Comparison of ENCODE assay signal across 18 cellular contexts in genomic region chr2:70009776-70010175, GRCh38. TPM values are rescaled to one million over a fixed set of nuclear protein-coding genes. Genes with fewer than 3 reads are reported as not detected.
A peak's percentile ranks its signal among the peaks of the same experiment; 100 is the strongest.
DNase-seq lines count a peak whose midpoint lies in the region; ATAC-seq and TF ChIP-seq lines count a peak whose summit lies in the region.
"Had no signal": no experiment of that assay in that cellular context is flagged by ENCODE, and none has a peak within 500 bp of the region (broad histone marks: within the 10 kb centered on the region; RNA-seq: fewer than 3 reads in every experiment).

No MANE protein-coding gene starts in this region.

- H3K79me2 ChIP-seq in GM23338 (replicated peaks; ENCODE audit: insufficient read depth) (no peaks in the 10 kb centered on the region), hepatocyte (no peaks in the 10 kb centered on the region)

- POLR2A ChIA-PET in WTC11 (lab: Charles Lee) = interaction anchor here (1.2 kb wide), 1 partner anchor 19 kb away, joined by 3 read pairs; no protein-coding TSS in a partner anchor

- H3K4me3 ChIP-seq in GM23338 (no peak overlapping the region), hepatocyte (no peak overlapping the region)
- H3K4me3 ChIP-seq: coronary artery, gastrocnemius medialis had no signal

- no peaks in the 10 kb centered on the region for H3K9me3 ChIP-seq in hepatocyte (ENCODE audit: low read depth)
- H3K9me3 ChIP-seq: gastrocnemius medialis had no signal

- H3K27me3 ChIP-seq in GM23338 (ENCODE audit: insufficient read depth) (no peaks in the 10 kb centered on the region), hepatocyte (no peaks in the 10 kb centered on the region)
- H3K27me3 ChIP-seq: gastrocnemius medialis had no signal

- 76% methylated on average over 6 of the region's 6 CpGs for WGBS in hepatocyte (ENCODE audit: low lambda C conversion rate, missing lambda C conversion rate)

- H3K4me1 ChIP-seq in GM23338 (ENCODE audit: insufficient read depth) (peaks cover 18% of the 10 kb centered on the region), hepatocyte (ENCODE audit: insufficient read depth) (peaks cover 6% of the 10 kb centered on the region)

- no peak overlapping the region for H3K4me3 Mint-ChIP-seq in GM23338
- no peak overlapping the region for H3K4me3 Mint-ChIP-seq in WTC11
- no peak overlapping the region for H3K4me3 Mint-ChIP-seq in stimulated activated effector memory CD8-positive, alpha-beta T cell treated with anti-CD3 and anti-CD28 coated beads, Interleukin-12 subunit alpha, Interleukin-12 subunit beta, amount 100 ng/mL, for 72 hours
- H3K4me3 Mint-ChIP-seq: activated B cell treated with CpG ODN at 0.5 μM for 24 hours; activated naive CD8-positive, alpha-beta T cell treated with anti-CD3 and anti-CD28 coated beads for 36 hours; T-cell had no signal

- DNase-seq in GM23338 (ENCODE audit: low spot score) (no peak), WTC11 (ENCODE audit: low spot score) (no peak), hepatocyte (ENCODE audit: low spot score) (peak; percentile 48), NCI-H226 (no peak), T-helper 1 cell (no peak), SIG-M5 treated with dmso at 0.1 percent for 504 hours (lab: John Stamatoyannopoulos, UW; ENCODE audit: unreplicated experiment) (no peak)
- no peak for DNase-seq in stimulated activated effector memory CD8-positive, alpha-beta T cell treated with anti-CD3 and anti-CD28 coated beads, Interleukin-12 subunit alpha, Interleukin-12 subunit beta, amount 100 ng/mL, for 72 hours (ENCODE audit: low spot score in 2 of 2)
- DNase-seq: activated B cell treated with CpG ODN at 0.5 μM for 24 hours; activated naive CD8-positive, alpha-beta T cell treated with anti-CD3 and anti-CD28 coated beads for 36 hours; gastrocnemius medialis; mesenchymal stem cell; NCI-H1048; NCI-H510A; Right ventricle myocardium superior had no signal

- H3K4me1 Mint-ChIP-seq in GM23338 = peaks cover 11% of the 10 kb centered on the region
- H3K4me1 Mint-ChIP-seq in WTC11 = peaks cover 12% of the 10 kb centered on the region
- H3K4me1 Mint-ChIP-seq in stimulated activated effector memory CD8-positive, alpha-beta T cell treated with anti-CD3 and anti-CD28 coated beads, Interleukin-12 subunit alpha, Interleukin-12 subunit beta, amount 100 ng/mL, for 72 hours = peaks cover 21% of the 10 kb centered on the region

- TF ChIP-seq CTCF in GM23338 (conservative IDR thresholded peaks at IDR 0.05; ENCODE audit: low read depth in 2 of 2) = no peak
- no peak for TF ChIP-seq CTCF in WTC11 (IDR thresholded peaks at IDR 0.05)
- TF ChIP-seq CTCF in hepatocyte (IDR thresholded peaks at IDR 0.05; ENCODE audit: poor library complexity) = no peak

- H2AFZ ChIP-seq in GM23338 = no peak overlapping the region
- no peak overlapping the region for H2AFZ ChIP-seq in hepatocyte

- no peak overlapping the region for H3K27ac ChIP-seq in GM23338 (ENCODE audit: low read depth)
- H3K27ac ChIP-seq in hepatocyte = peak overlapping the region; percentile 92
- H3K27ac ChIP-seq: coronary artery, gastrocnemius medialis, KMS-11 had no signal

- H3K9me3 Mint-ChIP-seq in GM23338 (no peaks in the 10 kb centered on the region), WTC11 (no peaks in the 10 kb centered on the region)
- no peaks in the 10 kb centered on the region for H3K9me3 Mint-ChIP-seq in stimulated activated effector memory CD8-positive, alpha-beta T cell treated with anti-CD3 and anti-CD28 coated beads, Interleukin-12 subunit alpha, Interleukin-12 subunit beta, amount 100 ng/mL, for 72 hours
- H3K9me3 Mint-ChIP-seq: activated B cell treated with CpG ODN at 0.5 μM for 24 hours; activated naive CD8-positive, alpha-beta T cell treated with anti-CD3 and anti-CD28 coated beads for 36 hours; T-cell had no signal

- H3K27me3 Mint-ChIP-seq in GM23338 (ENCODE audit: insufficient read depth, low read depth, poor library complexity) = peaks cover 1% of the 10 kb centered on the region
- no peaks in the 10 kb centered on the region for H3K27me3 Mint-ChIP-seq in WTC11 (ENCODE audit: low read depth)
- H3K27me3 Mint-ChIP-seq: activated B cell treated with CpG ODN at 0.5 μM for 24 hours; activated naive CD8-positive, alpha-beta T cell treated with anti-CD3 and anti-CD28 coated beads for 36 hours; T-cell had no signal

- H3F3A ChIP-seq in GM23338 (replicated peaks; ENCODE audit: low read depth) = no peaks in the 10 kb centered on the region

- no peaks in the 10 kb centered on the region for H3K9me2 ChIP-seq in GM23338 (ENCODE audit: insufficient read depth)
- no peaks in the 10 kb centered on the region for H3K9me2 ChIP-seq in hepatocyte (replicated peaks; ENCODE audit: insufficient read depth)

- H3K36me3 Mint-ChIP-seq in GM23338 (ENCODE audit: low read depth) (no peaks in the 10 kb centered on the region), WTC11 (no peaks in the 10 kb centered on the region)
- no peaks in the 10 kb centered on the region for H3K36me3 Mint-ChIP-seq in stimulated activated effector memory CD8-positive, alpha-beta T cell treated with anti-CD3 and anti-CD28 coated beads, Interleukin-12 subunit alpha, Interleukin-12 subunit beta, amount 100 ng/mL, for 72 hours

- H4K20me1 ChIP-seq in GM23338 (replicated peaks; ENCODE audit: insufficient read depth) (no peaks in the 10 kb centered on the region), hepatocyte (ENCODE audit: insufficient read depth, poor library complexity, severe bottlenecking) (no peaks in the 10 kb centered on the region)

- CTCF ChIA-PET in WTC11 (lab: Charles Lee) = interaction anchor here (1.1 kb wide), 1 partner anchor 53 kb away, joined by 3 read pairs; no protein-coding TSS in a partner anchor

- ATAC-seq in GM23338 (no peak), WTC11 (no peak), GM21737 (IDR thresholded peaks at IDR 0.05; ENCODE audit: unreplicated experiment) (no peak)
- no peak for ATAC-seq in stimulated activated effector memory CD8-positive, alpha-beta T cell treated with anti-CD3 and anti-CD28 coated beads, Interleukin-12 subunit alpha, Interleukin-12 subunit beta, amount 100 ng/mL, for 72 hours
- ATAC-seq: gastrocnemius medialis, T-cell had no signal

- H3K27ac Mint-ChIP-seq in GM23338 = 0 out of 2 replicates have a peak overlapping the region, but pooled peaks have one; percentile 0
- H3K27ac Mint-ChIP-seq in WTC11 = 0 out of 2 replicates have a peak overlapping the region, but pooled peaks have one; percentile 14
- peak overlapping the region; percentile 69 for H3K27ac Mint-ChIP-seq in stimulated activated effector memory CD8-positive, alpha-beta T cell treated with anti-CD3 and anti-CD28 coated beads, Interleukin-12 subunit alpha, Interleukin-12 subunit beta, amount 100 ng/mL, for 72 hours
- H3K27ac Mint-ChIP-seq: activated B cell treated with CpG ODN at 0.5 μM for 24 hours; activated naive CD8-positive, alpha-beta T cell treated with anti-CD3 and anti-CD28 coated beads for 36 hours had no signal

- H3K4me2 ChIP-seq in GM23338 = no peak overlapping the region
- H3K4me2 ChIP-seq in hepatocyte = peak overlapping the region; percentile 37
- H3K4me2 ChIP-seq: KMS-11 had no signal

- H3K36me3 ChIP-seq in GM23338 (ENCODE audit: insufficient read depth) (no peaks in the 10 kb centered on the region), hepatocyte (replicated peaks; ENCODE audit: insufficient read depth, low read depth) (no peaks in the 10 kb centered on the region)
- H3K36me3 ChIP-seq: gastrocnemius medialis had no signal

TF ChIP-seq in GM23338, 12 proteins besides CTCF, POLR2A, EP300 and RAD21 (continues in another document):
- TF ChIP-seq CREB1 (CRISPR knock-in tag; IDR thresholded peaks at IDR 0.05; ENCODE audit: low read depth) (no peak), STAT1 (IDR thresholded peaks at IDR 0.05; ENCODE audit: unreplicated experiment) (no peak), EZH2 (IDR thresholded peaks at IDR 0.05; ENCODE audit: low read depth, unreplicated experiment) (no peak), EZH2phosphoT487 (IDR thresholded peaks at IDR 0.05; ENCODE audit: unreplicated experiment) (no peak)

TF ChIP-seq in WTC11, 78 proteins besides CTCF, POLR2A, EP300 and RAD21 (continues in another document):
- TF ChIP-seq ZNF425 (CRISPR knock-in tag; conservative IDR thresholded peaks at IDR 0.05) (no peak), ZNF416 (CRISPR knock-in tag; IDR thresholded peaks at IDR 0.05) (no peak), RELA (CRISPR knock-in tag; IDR thresholded peaks at IDR 0.05; ENCODE audit: borderline replicate concordance) (no peak), CREM (CRISPR knock-in tag; IDR thresholded peaks at IDR 0.05) (no peak), CBFB (CRISPR knock-in tag; IDR thresholded peaks at IDR 0.05; ENCODE audit: low read depth) (no peak), KAT7 (CRISPR knock-in tag; IDR thresholded peaks at IDR 0.05; ENCODE audit: borderline replicate concordance) (no peak), TCF7 (CRISPR knock-in tag; IDR thresholded peaks at IDR 0.05; ENCODE audit: low read depth) (no peak), IRF2 (CRISPR knock-in tag; IDR thresholded peaks at IDR 0.05; ENCODE audit: borderline replicate concordance, low read depth) (no peak), TEAD1 (CRISPR knock-in tag; IDR thresholded peaks at IDR 0.05) (no peak), FOXJ3 (CRISPR knock-in tag; IDR thresholded peaks at IDR 0.05; ENCODE audit: borderline replicate concordance) (no peak), MYBL2 (CRISPR knock-in tag; IDR thresholded peaks at IDR 0.05) (no peak), JAZF1 (CRISPR knock-in tag; IDR thresholded peaks at IDR 0.05) (no peak)

RNA-seq across cellular contexts. Expression of gene ASPRV1, which starts 48.3 kb away (rescaled TPM):
- 0.82 and 1.4 TPM in 2 replicates for total RNA-seq in GM23338 (2014; rRNA removed; shearing (Covaris generic))
- polyA plus RNA-seq in GM23338 (2016; fragmentation: Nextera tagmentation; extraction: Ambion mirVana) = 0.54 and 0.60 TPM in 2 replicates
- total RNA-seq in WTC11 (2021) = 0.73 to 1.3 TPM (median 1.1 TPM) in 3 replicates
- 0.24 and 0.73 TPM in 2 replicates for total RNA-seq in hepatocyte
- polyA plus RNA-seq in hepatocyte = 0.66 TPM in 1 of 2 replicates, not detected in the other

Comparison
In these comparisons a context has a peak if more than half of its experiments do, and no peak if none do; other contexts are left out.
1. H3K27ac Mint-ChIP-seq: peak in every context shown above with its lines; median percentile 69 in stimulated activated effector memory CD8-positive, alpha-beta T cell treated with anti-CD3 and anti-CD28 coated beads, Interleukin-12 subunit alpha, Interleukin-12 subunit beta, amount 100 ng/mL, for 72 hours; 14 in WTC11; 0 in GM23338.